In the genomic region with DNA sequence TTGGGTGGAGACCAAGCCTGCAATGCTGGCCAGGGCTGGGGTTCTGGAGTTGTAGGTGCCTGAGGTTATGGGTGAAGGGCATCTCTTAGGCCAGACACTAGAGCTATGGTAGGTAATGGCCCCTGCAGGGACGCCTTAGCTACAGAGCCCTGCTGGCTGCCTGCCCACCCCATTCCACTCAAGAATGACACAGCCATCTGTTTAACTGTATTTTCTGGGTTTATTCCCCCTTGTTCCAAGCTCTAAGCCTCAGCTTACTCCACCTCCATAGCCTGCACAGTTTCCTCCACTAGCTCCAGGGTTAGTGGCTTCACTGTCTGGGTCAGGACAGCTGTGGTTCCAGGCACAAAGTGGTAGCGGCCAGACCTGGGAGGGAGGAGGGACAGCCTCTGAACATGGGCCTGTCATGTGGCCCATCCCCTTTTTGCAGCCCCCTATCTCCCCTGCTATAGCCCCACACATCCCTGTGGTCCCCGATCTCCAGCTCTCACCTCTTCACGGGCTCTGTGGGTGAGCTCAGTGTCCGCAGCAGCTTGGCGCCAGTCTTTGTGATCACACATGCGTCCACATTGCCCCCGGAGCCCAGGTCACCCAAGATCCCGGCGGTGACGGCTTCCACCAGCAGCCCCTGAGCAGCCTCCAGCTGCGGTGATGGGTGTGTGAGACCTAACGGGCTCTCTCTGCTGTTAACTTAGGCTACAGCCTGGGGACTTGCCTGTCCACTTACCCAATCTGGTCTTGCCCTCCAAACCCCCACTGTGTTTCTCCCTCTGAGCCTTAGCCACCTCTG, we compare ENCODE assay signal across 8 cellular contexts. TPM values are rescaled to one million over a fixed set of nuclear protein-coding genes. Genes with fewer than 3 reads are reported as not detected.
A peak's percentile ranks its signal among the peaks of the same experiment; 100 is the strongest.
DNase-seq lines count a peak whose midpoint lies in the region; TF ChIP-seq lines count a peak whose summit lies in the region.

No MANE protein-coding gene starts in this region.

- H3K79me2 ChIP-seq in mammary epithelial cell (ENCODE audit: insufficient read depth, low read length) = peaks cover 20% of the 10 kb centered on the region

- dilution Hi-C loops in mammary epithelial cell (cut with HindIII; ENCODE audit: low sequenced_read_pairs) = no loop called here

- no TSS peak for BruUV-seq in mammary epithelial cell (replicated peaks; lab: Mats Ljungman, UMichigan)

- no peaks in the 10 kb centered on the region for H3K9me3 ChIP-seq in HUES6 (ENCODE audit: control insufficient read depth, insufficient read depth, low read depth, low read length)
- H3K9me3 ChIP-seq in mammary epithelial cell (replicated peaks; ENCODE audit: insufficient read depth, low read length) = no peaks in the 10 kb centered on the region
- H3K9me3 ChIP-seq in muscle layer of duodenum (ENCODE audit: control insufficient read depth in 1 of 2, low read length in 2 of 2) = no peaks in the 10 kb centered on the region

- TF ChIP-seq CTCF in AG10803 (conservative IDR thresholded peaks at IDR 0.05; ENCODE audit: low read length) (no peak), mammary epithelial cell (conservative IDR thresholded peaks at IDR 0.05 in 1 of 2, IDR thresholded peaks at IDR 0.05 in 1 of 2; ENCODE audit: extremely low read depth in 1 of 2, insufficient read depth in 1 of 2, low read depth in 1 of 2, low read length in 2 of 2) (no peak)

- H3K4me2 ChIP-seq in mammary epithelial cell (ENCODE audit: insufficient read depth, low read depth, low read length) = peak overlapping the region; percentile 94

- peak overlapping the region; percentile 98 for H3K4me3 ChIP-seq in AG10803 (ENCODE audit: low read length)
- H3K4me3 ChIP-seq in HUES6 (ENCODE audit: low read depth, low read length) = peak overlapping the region; percentile 93
- peak overlapping the region; percentile 61 to 88 (median 84) for H3K4me3 ChIP-seq in mammary epithelial cell (replicated peaks in 1 of 3; ENCODE audit: insufficient read depth in 1 of 3, low read depth in 2 of 3, low read length in 3 of 3)
- H3K4me3 ChIP-seq in muscle layer of duodenum (ENCODE audit: low read depth in 1 of 2, low read length in 2 of 2) = peak overlapping the region; percentile 91 to 92

- H3K27ac ChIP-seq in HUES6 (ENCODE audit: low read depth, low read length) (no peak overlapping the region), mammary epithelial cell (ENCODE audit: insufficient read depth, low read depth, low read length) (no peak overlapping the region), muscle layer of duodenum (ENCODE audit: low read length) (no peak overlapping the region)

- in situ Hi-C loops in mammary epithelial cell (cut with MboI; ENCODE audit: low sequenced_read_pairs in 2 of 2) = loop anchor here in 1 of 2 donors (25.0 kb wide), 1 partner anchor 422 kb away; no protein-coding TSS in a partner anchor

- H2AFZ ChIP-seq in mammary epithelial cell (ENCODE audit: low read depth, low read length) = peak overlapping the region; percentile 79

- H3K4me1 ChIP-seq in HUES6 (ENCODE audit: control insufficient read depth, insufficient read depth, low read length) = peaks cover 18% of the 10 kb centered on the region
- H3K4me1 ChIP-seq in mammary epithelial cell (ENCODE audit: insufficient read depth, low read length) = peaks cover 18% of the 10 kb centered on the region
- H3K4me1 ChIP-seq in muscle layer of duodenum (ENCODE audit: control insufficient read depth in 1 of 2, insufficient read depth in 2 of 2, low read length in 2 of 2) = peaks cover 0 to 21% of the 10 kb centered on the region in 2 donors

- CTCF ChIA-PET in mammary epithelial cell (lab: Charles Lee; ENCODE audit: low non-redundant PET) = interaction anchor here (0.6 kb wide), 1 partner anchor 25 kb away, joined by 3 read pairs; no protein-coding TSS in a partner anchor

- H3K36me3 ChIP-seq in HUES6 (ENCODE audit: control insufficient read depth, insufficient read depth, low read length) (peaks cover 17% of the 10 kb centered on the region), mammary epithelial cell (ENCODE audit: insufficient read depth, low read length) (peaks cover 3% of the 10 kb centered on the region), muscle layer of duodenum (ENCODE audit: control insufficient read depth in 1 of 2, insufficient read depth in 2 of 2, low read length in 2 of 2) (peaks cover 13 to 16% of the 10 kb centered on the region in 2 donors)

- 62% methylated on average over 12 of the region's 13 CpGs for WGBS in mammary epithelial cell (ENCODE audit: low coverage, missing lambda C conversion rate)

- no peaks in the 10 kb centered on the region for H4K20me1 ChIP-seq in mammary epithelial cell (ENCODE audit: insufficient read depth, low read length)

- intact Hi-C loops in mammary epithelial cell (cut with micrococcal nuclease) = loop anchor here (2.0 to 5.0 kb wide), 2 partner anchors 42 to 293 kb away; a partner anchor contains a TSS

- DNase-seq in AG10803 (ENCODE audit: low read depth) (no peak), mammary epithelial cell (no peak), NCI-H146 treated with DMSO at 0.1 percent for 48 hours (lab: John Stamatoyannopoulos, UW; ENCODE audit: unreplicated experiment) (no peak), NCI-H2196 treated with DMSO at 0.1 percent for 48 hours (lab: John Stamatoyannopoulos, UW; ENCODE audit: unreplicated experiment) (no peak), NCI-H2029 treated with DMSO at 0.1 percent for 48 hours (lab: John Stamatoyannopoulos, UW) (no peak)
- no peak for DNase-seq in activated effector memory CD4-positive, alpha-beta T cell treated with Interleukin-2 at 50 U/mL for 16 hours

- H3K9ac ChIP-seq in HUES6 (ENCODE audit: low read length) = peak overlapping the region; percentile 50
- no peak overlapping the region for H3K9ac ChIP-seq in mammary epithelial cell (ENCODE audit: insufficient read depth, low read length)

- H3K27me3 ChIP-seq in HUES6 (ENCODE audit: control insufficient read depth, insufficient read depth, low read length) = no peaks in the 10 kb centered on the region
- no peaks in the 10 kb centered on the region for H3K27me3 ChIP-seq in mammary epithelial cell (ENCODE audit: insufficient read depth, low read length)
- H3K27me3 ChIP-seq in muscle layer of duodenum (ENCODE audit: low read depth, low read length) = no peaks in the 10 kb centered on the region

RNA-seq across cellular contexts. Expression of a gene that starts 2.1 kb away (rescaled TPM):
- 10 to 100 TPM in 1 of 2 donors, 1 to 10 TPM in 1; 9.2 to 23.8 TPM for total RNA-seq in mammary epithelial cell
- polyA plus RNA-seq in mammary epithelial cell = 15.7 TPM
- 4.5 TPM for polyA minus RNA-seq in mammary epithelial cell

RNA-seq across cellular contexts. Expression of a gene that starts 2.8 kb away (rescaled TPM):
- total RNA-seq in mammary epithelial cell = 1 to 10 TPM in 1 of 2 donors, under 1 TPM in 1; 0.17 to 1.2 TPM
- 0.46 TPM for polyA plus RNA-seq in mammary epithelial cell
- polyA minus RNA-seq in mammary epithelial cell = not detected

RNA-seq across cellular contexts. Expression of a gene that starts 9.4 kb away (rescaled TPM):
- total RNA-seq in mammary epithelial cell = 10 to 100 TPM; 13.0 to 43.9 TPM
- polyA plus RNA-seq in mammary epithelial cell = 9.3 TPM
- 0.72 TPM for polyA minus RNA-seq in mammary epithelial cell

RNA-seq across cellular contexts. Expression of a gene that starts 33.9 kb away (rescaled TPM):
- total RNA-seq in mammary epithelial cell = 100 to 1,000 TPM in 1 of 2 donors, 10 to 100 TPM in 1; 88.2 to 120 TPM
- polyA plus RNA-seq in mammary epithelial cell = 57.1 TPM
- polyA minus RNA-seq in mammary epithelial cell = 154 TPM

RNA-seq across cellular contexts. Expression of a gene that starts 41.4 kb away (rescaled TPM):
- total RNA-seq in mammary epithelial cell = 10 to 100 TPM; 11.8 to 18.4 TPM
- 15.3 TPM for polyA plus RNA-seq in mammary epithelial cell
- polyA minus RNA-seq in mammary epithelial cell = 28.5 TPM
